ENCODE assay signal across 17 cellular contexts in the genomic region with DNA sequence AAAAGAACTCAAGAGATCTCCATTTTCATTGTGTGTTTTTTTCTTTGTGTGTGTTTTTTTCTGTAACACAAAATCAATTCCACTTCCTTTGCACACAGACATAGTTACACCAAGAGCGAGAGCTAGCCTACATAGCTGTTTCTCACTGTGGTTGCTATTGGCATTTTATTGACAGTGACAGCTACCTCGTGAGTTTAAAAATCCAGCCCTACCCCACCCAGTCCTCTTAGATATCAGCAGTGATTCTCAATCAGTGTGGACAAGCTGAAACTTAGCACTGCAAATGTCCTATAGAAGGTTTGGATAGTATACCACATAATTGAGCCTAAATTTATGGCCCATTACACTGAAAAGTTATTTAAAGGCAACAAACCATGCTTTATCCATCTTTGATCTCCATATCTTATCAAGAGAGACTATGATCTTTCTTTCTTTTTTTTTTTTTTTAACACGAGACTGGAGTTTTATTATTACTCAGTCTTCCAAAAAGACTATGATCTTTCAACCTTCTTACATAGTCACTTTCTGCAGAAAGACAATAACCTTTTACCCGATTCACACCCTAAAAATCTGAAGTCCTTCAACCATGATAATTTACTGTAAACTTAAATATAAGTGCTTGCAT. TPM values are rescaled to one million over a fixed set of nuclear protein-coding genes. Genes with fewer than 3 reads are reported as not detected.
DNase-seq lines count a peak whose midpoint lies in the region; ATAC-seq, FAIRE-seq and TF ChIP-seq lines count a peak whose summit lies in the region.
"Had no signal": no experiment of that assay in that cellular context is flagged by ENCODE, and none has a peak within 500 bp of the region (broad histone marks: within the 10 kb centered on the region; RNA-seq: fewer than 3 reads in every experiment).

No MANE protein-coding gene starts in this region.

- no peak for TF ChIP-seq POLR2A in K562 (conservative IDR thresholded peaks at IDR 0.05)

- H3K27ac ChIP-seq in K562 (ENCODE audit: extremely low read depth, low read depth, low read length) (no peak overlapping the region), coronary artery (no peak overlapping the region)
- H3K27ac ChIP-seq: HL-60, left lung, upper lobe of right lung had no signal

- no peaks in the 10 kb centered on the region for H3K36me3 ChIP-seq in K562 (ENCODE audit: control insufficient read depth, insufficient read depth, low read length)
- H3K36me3 ChIP-seq: heart left ventricle, left lung, upper lobe of right lung had no signal

- in situ Hi-C loops in K562 (cut with MboI), result no loop called here

- no peaks in the 10 kb centered on the region for H3K9me1 ChIP-seq in K562 (ENCODE audit: control insufficient read depth, insufficient read depth, low read length)

- peaks cover 2% of the 10 kb centered on the region for H3K36me3 Mint-ChIP-seq in activated naive CD4-positive, alpha-beta T cell treated with anti-CD3 and anti-CD28 coated beads for 36 hours (ENCODE audit: low read depth)
- peaks cover 13 to 25% of the 10 kb centered on the region in 2 donors for H3K36me3 Mint-ChIP-seq in stimulated activated naive B cell treated with anti-CD40 and anti-IgM and Interleukin-4, amounts not matched to agents 10 μg/mL and 1 μg/mL and 100 μg/mL, for 72 hours

- H2AFZ ChIP-seq in K562 (ENCODE audit: low read depth, low read length), result no peak overlapping the region

- no peak overlapping the region for H3K4me2 ChIP-seq in K562 (ENCODE audit: insufficient read depth, low read length)

- H3K9me3 Mint-ChIP-seq in activated naive CD4-positive, alpha-beta T cell treated with anti-CD3 and anti-CD28 coated beads for 36 hours, result no peaks in the 10 kb centered on the region
- peaks cover 0 to 2% of the 10 kb centered on the region in 2 donors for H3K9me3 Mint-ChIP-seq in stimulated activated naive B cell treated with anti-CD40 and anti-IgM and Interleukin-4, amounts not matched to agents 10 μg/mL and 1 μg/mL and 100 μg/mL, for 72 hours

- peaks cover 68% of the 10 kb centered on the region for H3K79me2 ChIP-seq in K562 (ENCODE audit: control insufficient read depth, insufficient read depth, low read length)

- DNase-seq in activated naive CD4-positive, alpha-beta T cell treated with anti-CD3 and anti-CD28 coated beads for 36 hours, result no peak
- DNase-seq in activated naive CD4-positive, alpha-beta T cell (lab: John Stamatoyannopoulos, UW), result no peak
- DNase-seq in K562 (ENCODE audit: extremely low read depth in 1 of 4, low spot score in 3 of 4) (no peak), NCI-H2029 treated with DMSO at 0.1 percent for 48 hours (lab: John Stamatoyannopoulos, UW) (no peak), coronary artery (ENCODE audit: low spot score) (no peak), medulla oblongata (ENCODE audit: extremely low spot score) (no peak)
- no peak for DNase-seq in stimulated activated naive B cell treated with anti-CD40 and anti-IgM and Interleukin-4, amounts not matched to agents 10 μg/mL and 1 μg/mL and 100 μg/mL, for 72 hours
- DNase-seq: ACHN, activated gamma-delta T cell, DMS153, heart left ventricle, left lung, OCI-M1, upper lobe of right lung had no signal

- H3K4me1 ChIP-seq in K562 (replicated peaks in 1 of 2; ENCODE audit: control insufficient read depth in 2 of 2, insufficient read depth in 2 of 2, low read length in 2 of 2), result peaks cover 0 to 31% of the 10 kb centered on the region in 2 experiments; a peak in 4 of 5 replicates

- H3K27ac Mint-ChIP-seq in activated naive CD4-positive, alpha-beta T cell treated with anti-CD3 and anti-CD28 coated beads for 36 hours, result peak overlapping the region; percentile 2
- H3K27ac Mint-ChIP-seq in stimulated activated naive B cell treated with anti-CD40 and anti-IgM and Interleukin-4, amounts not matched to agents 10 μg/mL and 1 μg/mL and 100 μg/mL, for 72 hours, result peak overlapping the region; percentile 47

- CTCF ChIA-PET in activated naive CD4-positive, alpha-beta T cell treated with anti-CD3 and anti-CD28 coated beads for 36 hours (lab: Charles Lee), result interaction anchor here (0.9 kb wide), 1 partner anchor 17 kb away, joined by 3 read pairs; no protein-coding TSS in a partner anchor
- CTCF ChIA-PET in K562 (lab: Yijun Ruan, JAX; ENCODE audit: low intra/inter-chr PET ratio), result no interaction called here

- ATAC-seq in HG02623 (IDR thresholded peaks at IDR 0.05; ENCODE audit: unreplicated experiment) (peak; percentile 32), K562 (no peak)
- peak; percentile 23 to 57 for ATAC-seq in stimulated activated naive B cell treated with anti-CD40 and anti-IgM and Interleukin-4, amounts not matched to agents 10 μg/mL and 1 μg/mL and 100 μg/mL, for 72 hours (replicated peaks)
- ATAC-seq: activated CD4-positive, CD25-positive, alpha-beta regulatory T cell treated with anti-CD3 and anti-CD28 coated beads, Interleukin-2, amount 50 U/mL, for 24 hours; left lung; upper lobe of right lung had no signal

- POLR2A ChIA-PET in K562 (lab: Yijun Ruan, JAX), result no interaction called here

- H3K9ac ChIP-seq in K562 (ENCODE audit: insufficient read depth in 1 of 2, low read depth in 2 of 2, low read length in 2 of 2), result no peak overlapping the region

- no peaks in the 10 kb centered on the region for H3K9me3 ChIP-seq in K562 (replicated peaks; ENCODE audit: control insufficient read depth, insufficient read depth, low read depth, low read length)
- H3K9me3 ChIP-seq: heart left ventricle, left lung, upper lobe of right lung had no signal

- no peak overlapping the region for H3K4me3 Mint-ChIP-seq in activated naive CD4-positive, alpha-beta T cell treated with anti-CD3 and anti-CD28 coated beads for 36 hours
- peak overlapping the region; percentile 11 to 60 for H3K4me3 Mint-ChIP-seq in stimulated activated naive B cell treated with anti-CD40 and anti-IgM and Interleukin-4, amounts not matched to agents 10 μg/mL and 1 μg/mL and 100 μg/mL, for 72 hours

- H4K20me1 ChIP-seq in K562 (replicated peaks; ENCODE audit: control insufficient read depth, insufficient read depth, low read length), result no peaks in the 10 kb centered on the region

- 56% methylated on average over 4 of the region's 4 CpGs for WGBS in K562 (ENCODE audit: insufficient coverage, low coverage, missing lambda C conversion rate)

- H3K27me3 ChIP-seq in K562 (ENCODE audit: control insufficient read depth in 2 of 2, insufficient read depth in 2 of 2, low read length in 2 of 2), result no peaks in the 10 kb centered on the region
- H3K27me3 ChIP-seq: heart left ventricle, left lung, upper lobe of right lung had no signal

- BruUV-seq in K562 (replicated peaks; lab: Mats Ljungman, UMichigan), result no TSS peak

- H3K4me3 ChIP-seq in K562 (no peak overlapping the region), coronary artery (no peak overlapping the region)
- H3K4me3 ChIP-seq: heart left ventricle, left lung, upper lobe of right lung had no signal

- intact Hi-C loops in activated naive CD4-positive, alpha-beta T cell treated with anti-CD3 and anti-CD28 coated beads for 36 hours (cut with micrococcal nuclease), result loop anchor here (1.0 to 10.0 kb wide), 8 partner anchors 64 to 647 kb away; no protein-coding TSS in a partner anchor
- intact Hi-C loops in K562 (cut with micrococcal nuclease), result no loop called here

- TF ChIP-seq EP300 in K562 (IDR thresholded peaks at IDR 0.05; ENCODE audit: low read length), result no peak

- no peak for FAIRE-seq in K562 (lab: Jason Lieb, UNC)

- H3K27me3 Mint-ChIP-seq in activated naive CD4-positive, alpha-beta T cell treated with anti-CD3 and anti-CD28 coated beads for 36 hours (ENCODE audit: low read depth), result no peaks in the 10 kb centered on the region
- no peaks in the 10 kb centered on the region for H3K27me3 Mint-ChIP-seq in stimulated activated naive B cell treated with anti-CD40 and anti-IgM and Interleukin-4, amounts not matched to agents 10 μg/mL and 1 μg/mL and 100 μg/mL, for 72 hours

- TF ChIP-seq CTCF in K562 (IDR thresholded peaks at IDR 0.05 in 2 of 3, conservative IDR thresholded peaks at IDR 0.05 in 1 of 3; ENCODE audit: insufficient read depth in 2 of 3, low read depth in 1 of 3, low read length in 3 of 3), result no peak
- no peak for TF ChIP-seq CTCF in coronary artery (IDR thresholded peaks at IDR 0.05)

- peaks cover 65% of the 10 kb centered on the region for H3K4me1 Mint-ChIP-seq in activated naive CD4-positive, alpha-beta T cell treated with anti-CD3 and anti-CD28 coated beads for 36 hours (ENCODE audit: low read depth)
- H3K4me1 Mint-ChIP-seq in stimulated activated naive B cell treated with anti-CD40 and anti-IgM and Interleukin-4, amounts not matched to agents 10 μg/mL and 1 μg/mL and 100 μg/mL, for 72 hours, result peaks cover 40 to 70% of the 10 kb centered on the region in 2 donors

- no peak for TF ChIP-seq RAD21 in K562 (CRISPR knock-in tag; conservative IDR thresholded peaks at IDR 0.05 in 1 of 2, IDR thresholded peaks at IDR 0.05 in 1 of 2)

TF ChIP-seq in K562, 482 proteins besides CTCF, POLR2A, EP300 and RAD21 (continues in another document):
- TF ChIP-seq TBP (optimal IDR thresholded peaks at IDR 0.05; ENCODE audit: low read depth, low read length), result no peak
- peak; percentile 68 to 71; a peak in 3 of 4 replicates for TF ChIP-seq KDM1A (IDR thresholded peaks at IDR 0.05)
- TF ChIP-seq EP400 (IDR thresholded peaks at IDR 0.05), result no peak

RNA-seq across cellular contexts. Expression of gene ATP2B1, which starts 46.8 kb away (rescaled TPM):
- 10 to 100 TPM; 10.8 to 13.0 TPM for total RNA-seq in activated naive CD4-positive, alpha-beta T cell treated with anti-CD3 and anti-CD28 coated beads for 36 hours
- 36.0 and 177 TPM in 2 replicates for total RNA-seq in K562 (2011; cell fraction: chromatin; rRNA removed; ENCODE audit: low replicate concordance)
- total RNA-seq in K562 (2011; cell fraction: nucleolus; rRNA removed), result 21.2 and 30.4 TPM in 2 replicates
- 57.1 and 97.8 TPM in 2 replicates for total RNA-seq in K562 (2011; cell fraction: nucleoplasm; rRNA removed)
- total RNA-seq in K562 (2014; rRNA removed) (15.4 and 27.9 TPM in 2 replicates), K562 (2014; rRNA removed; fragmentation: Illumina TruSeq; extraction: Trizol) (38.3 and 45.9 TPM in 2 replicates), K562 (2015; rRNA removed; fragmentation: Illumina TruSeq; extraction: Trizol) (35.0 and 39.0 TPM in 2 replicates), K562 (2021) (27.5 and 27.8 TPM in 2 replicates)
- polyA plus RNA-seq in K562 (2011; rRNA removed) (17.5 and 22.7 TPM in 2 replicates), K562 (2014; fragmentation: Illumina TruSeq; extraction: Trizol) (26.1 and 28.5 TPM in 2 replicates), K562 (2014; fragmentation: Nextera tagmentation; extraction: Ambion mirVana) (1 to 10 TPM; 8.6 to 9.7 TPM), K562 (2014; rRNA removed) (16.2 and 26.5 TPM in 2 replicates)
- polyA plus RNA-seq in K562 (2011; cell fraction: cytosol; rRNA removed), result 3.3 and 7.2 TPM in 2 replicates
- polyA plus RNA-seq in K562 (2011; cell fraction: nucleus; rRNA removed), result 19.0 and 29.5 TPM in 2 replicates
- 12.7 and 20.0 TPM in 2 replicates for polyA plus RNA-seq in K562 (2012)
- 50.0 and 57.4 TPM in 2 replicates for polyA minus RNA-seq in K562 (2011; rRNA and poly(A)+ RNA removed)
- 18.1 and 19.4 TPM in 2 replicates for polyA minus RNA-seq in K562 (2011; cell fraction: cytosol; rRNA and poly(A)+ RNA removed)
- polyA minus RNA-seq in K562 (2011; cell fraction: nucleus; rRNA and poly(A)+ RNA removed), result 27.1 and 50.1 TPM in 2 replicates
